Comparison of ENCODE assay signal across 18 cellular contexts in the genomic region with DNA sequence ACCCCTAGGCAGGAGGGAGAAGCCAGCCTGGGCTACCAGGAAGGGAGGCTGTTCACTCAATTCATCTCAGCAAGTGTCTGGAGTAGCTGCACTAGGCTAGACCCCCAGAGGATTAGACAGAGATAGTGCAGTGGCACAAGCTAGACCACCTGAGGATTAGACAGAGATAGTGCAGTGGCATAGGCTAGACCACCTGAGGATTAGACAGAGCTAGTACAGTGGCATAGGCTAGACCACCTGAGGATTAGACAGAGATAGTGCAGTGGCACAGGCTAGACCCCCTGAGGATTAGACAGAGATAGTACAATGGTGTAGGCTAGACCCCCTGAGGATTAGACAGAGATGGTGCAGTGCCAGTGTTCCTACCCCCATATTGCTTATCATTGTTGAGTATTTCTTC.
"Had no signal": no experiment of that assay in that cellular context is flagged by ENCODE, and none has a peak within 500 bp of the region (broad histone marks: within the 10 kb centered on the region; RNA-seq: fewer than 3 reads in every experiment).

No MANE protein-coding gene starts in this region.

- H3K27ac ChIP-seq: Peyer's patch, RWPE1, SJCRH30 had no signal

- DNase-seq: activated CD4-positive, alpha-beta T cell treated with anti-CD3 and anti-CD28 coated beads for 4 hours; activated CD8-positive, alpha-beta memory T cell treated with anti-CD3 and anti-CD28 coated beads, Interleukin-2, amount 50 U/mL, for 48 hours; activated CD8-positive, alpha-beta T cell treated with anti-CD3 and anti-CD28 coated beads for 36 hours; activated naive CD8-positive, alpha-beta T cell treated with anti-CD3 and anti-CD28 coated beads, Interleukin-2, amount 50 U/mL, for 24 hours; activated T-cell treated with anti-CD3 and anti-CD28 coated beads, Interleukin-2, amount 50 U/mL, for 1 hour; amniotic stem cell; MG63; NCI-H1417 treated with DMSO at 0.1 percent for 48 hours; NCI-H1694; NCI-H69; NK-92 treated with Interleukin-12 subunit alpha and Interleukin-12 subunit beta, amount 100 ng/mL, for 24 hours; Right ventricle myocardium superior; SK-N-SH; SW 1271 had no signal

- H3K4me2 ChIP-seq: SK-N-SH had no signal

- H3K36me3 ChIP-seq: MG63, Peyer's patch, SJCRH30 had no signal

- H3K9me3 ChIP-seq: MG63, Peyer's patch, SJCRH30 had no signal

- H3K4me3 ChIP-seq: MG63, Peyer's patch, SJCRH30 had no signal

- ATAC-seq: activated CD4-positive, CD25-positive, alpha-beta regulatory T cell treated with anti-CD3 and anti-CD28 coated beads, Interleukin-2, amount 50 U/mL, for 24 hours; activated CD8-positive, alpha-beta T cell treated with anti-CD3 and anti-CD28 coated beads for 36 hours; activated naive CD8-positive, alpha-beta T cell treated with anti-CD3 and anti-CD28 coated beads, Interleukin-2, amount 50 U/mL, for 24 hours had no signal

- H3K27me3 ChIP-seq: Peyer's patch, SJCRH30 had no signal

- H3K9ac ChIP-seq: SK-N-SH had no signal
